1 cellular context compared by ENCODE assay signal in the genomic region with DNA sequence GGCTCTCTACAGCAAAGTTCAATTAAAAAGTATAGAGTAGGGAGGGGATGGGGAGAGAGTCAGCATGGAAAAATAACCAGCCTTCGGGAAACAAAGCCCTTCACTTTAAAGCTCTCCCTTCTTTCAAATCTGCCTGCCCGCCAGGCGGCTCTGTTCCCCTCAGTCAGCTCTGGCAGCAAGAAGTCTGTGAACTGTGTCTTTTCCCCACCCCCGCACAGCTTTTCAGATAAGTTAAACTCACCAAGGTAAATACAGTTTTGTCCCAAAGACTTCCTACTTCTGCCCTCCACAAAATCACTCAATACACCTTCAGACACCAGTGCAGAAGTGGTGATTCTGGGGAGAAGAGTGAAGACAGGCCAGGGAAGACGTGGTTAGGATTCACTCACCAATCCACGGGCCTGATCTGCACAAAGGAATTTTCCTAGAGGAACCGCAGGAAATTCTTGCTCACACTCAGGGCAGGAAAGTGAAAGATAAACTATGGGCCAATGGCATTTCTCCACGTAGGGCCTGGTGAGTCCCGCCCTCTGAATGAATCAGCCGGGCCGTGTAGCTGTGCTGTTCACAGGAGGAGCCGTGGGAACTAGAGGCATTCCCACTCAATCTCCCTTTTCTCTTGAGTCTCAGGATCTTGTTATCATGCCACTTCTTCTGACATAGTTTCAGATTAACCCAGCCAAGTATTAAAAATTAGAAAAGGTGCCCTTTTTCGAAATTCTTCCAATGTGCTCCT.
TF ChIP-seq lines count a peak whose summit lies in the region.

A gene with protein sequence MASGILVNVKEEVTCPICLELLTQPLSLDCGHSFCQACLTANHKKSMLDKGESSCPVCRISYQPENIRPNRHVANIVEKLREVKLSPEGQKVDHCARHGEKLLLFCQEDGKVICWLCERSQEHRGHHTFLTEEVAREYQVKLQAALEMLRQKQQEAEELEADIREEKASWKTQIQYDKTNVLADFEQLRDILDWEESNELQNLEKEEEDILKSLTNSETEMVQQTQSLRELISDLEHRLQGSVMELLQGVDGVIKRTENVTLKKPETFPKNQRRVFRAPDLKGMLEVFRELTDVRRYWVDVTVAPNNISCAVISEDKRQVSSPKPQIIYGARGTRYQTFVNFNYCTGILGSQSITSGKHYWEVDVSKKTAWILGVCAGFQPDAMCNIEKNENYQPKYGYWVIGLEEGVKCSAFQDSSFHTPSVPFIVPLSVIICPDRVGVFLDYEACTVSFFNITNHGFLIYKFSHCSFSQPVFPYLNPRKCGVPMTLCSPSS (minus strand): TSS at position 448 of the 736 bp plus-strand sequence. CDS start 4,897 bp downstream, outside the sequence.

TF ChIP-seq in HepG2, 621 proteins besides CTCF, POLR2A, EP300 and RAD21 (continued from another document and continues in another):
- no peak for TF ChIP-seq MIER3 (CRISPR knock-in tag; IDR thresholded peaks at IDR 0.05; ENCODE audit: borderline replicate concordance)
- no peak for TF ChIP-seq MTA1 (CRISPR knock-in tag; IDR thresholded peaks at IDR 0.05; ENCODE audit: borderline replicate concordance)
- TF ChIP-seq MTF2 (CRISPR knock-in tag; IDR thresholded peaks at IDR 0.05; ENCODE audit: borderline replicate concordance) = no peak
- no peak for TF ChIP-seq GFI1 (CRISPR knock-in tag; IDR thresholded peaks at IDR 0.05; ENCODE audit: borderline replicate concordance)
- no peak for TF ChIP-seq ZNF44 (CRISPR knock-in tag; IDR thresholded peaks at IDR 0.05)
- TF ChIP-seq KLF11 (CRISPR knock-in tag; IDR thresholded peaks at IDR 0.05) = no peak
- TF ChIP-seq ZC3H4 (CRISPR knock-in tag; IDR thresholded peaks at IDR 0.05; ENCODE audit: borderline replicate concordance) = no peak
- no peak for TF ChIP-seq NRL (CRISPR knock-in tag; IDR thresholded peaks at IDR 0.05; ENCODE audit: borderline replicate concordance)
- 0 out of 2 replicates have a peak, but pooled peaks have one; percentile 32 for TF ChIP-seq NFIC (IDR thresholded peaks at IDR 0.05; ENCODE audit: low read length)
- TF ChIP-seq SNAI1 (CRISPR knock-in tag; IDR thresholded peaks at IDR 0.05; ENCODE audit: borderline replicate concordance) = no peak
- TF ChIP-seq YEATS2 (CRISPR knock-in tag; IDR thresholded peaks at IDR 0.05; ENCODE audit: borderline replicate concordance) = no peak
- no peak for TF ChIP-seq ZNF354B (CRISPR knock-in tag; IDR thresholded peaks at IDR 0.05)
- TF ChIP-seq HCFC1 (IDR thresholded peaks at IDR 0.05; ENCODE audit: low read depth, low read length) = no peak
- peak; percentile 57; the same call in 1 of the 2 replicates for TF ChIP-seq DMAP1 (CRISPR knock-in tag; IDR thresholded peaks at IDR 0.05)
- peak; percentile 68 for TF ChIP-seq PHF20 (CRISPR knock-in tag; IDR thresholded peaks at IDR 0.05)
- no peak for TF ChIP-seq NCOA5 (CRISPR knock-in tag; IDR thresholded peaks at IDR 0.05)
- TF ChIP-seq ZNF484 (CRISPR knock-in tag; IDR thresholded peaks at IDR 0.05; ENCODE audit: borderline replicate concordance, low read depth) = no peak
- no peak for TF ChIP-seq ZNF562 (CRISPR knock-in tag; IDR thresholded peaks at IDR 0.05; ENCODE audit: borderline replicate concordance)
- TF ChIP-seq ZNF232 (CRISPR knock-in tag; IDR thresholded peaks at IDR 0.05; ENCODE audit: borderline replicate concordance) = no peak
- no peak for TF ChIP-seq ZFP37 (CRISPR knock-in tag; IDR thresholded peaks at IDR 0.05; ENCODE audit: borderline replicate concordance)
- TF ChIP-seq, protein P1, sequence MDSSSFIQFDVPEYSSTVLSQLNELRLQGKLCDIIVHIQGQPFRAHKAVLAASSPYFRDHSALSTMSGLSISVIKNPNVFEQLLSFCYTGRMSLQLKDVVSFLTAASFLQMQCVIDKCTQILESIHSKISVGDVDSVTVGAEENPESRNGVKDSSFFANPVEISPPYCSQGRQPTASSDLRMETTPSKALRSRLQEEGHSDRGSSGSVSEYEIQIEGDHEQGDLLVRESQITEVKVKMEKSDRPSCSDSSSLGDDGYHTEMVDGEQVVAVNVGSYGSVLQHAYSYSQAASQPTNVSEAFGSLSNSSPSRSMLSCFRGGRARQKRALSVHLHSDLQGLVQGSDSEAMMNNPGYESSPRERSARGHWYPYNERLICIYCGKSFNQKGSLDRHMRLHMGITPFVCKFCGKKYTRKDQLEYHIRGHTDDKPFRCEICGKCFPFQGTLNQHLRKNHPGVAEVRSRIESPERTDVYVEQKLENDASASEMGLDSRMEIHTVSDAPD (CRISPR knock-in tag; IDR thresholded peaks at IDR 0.05) = no peak
- no peak for TF ChIP-seq KLF6 (CRISPR knock-in tag; IDR thresholded peaks at IDR 0.05)
- TF ChIP-seq HMG20B (CRISPR knock-in tag; conservative IDR thresholded peaks at IDR 0.05) = no peak
- no peak for TF ChIP-seq ZNF550 (CRISPR knock-in tag; IDR thresholded peaks at IDR 0.05; ENCODE audit: borderline replicate concordance)
- TF ChIP-seq ZNF761 (CRISPR knock-in tag; conservative IDR thresholded peaks at IDR 0.05) = no peak
- TF ChIP-seq, protein P2, sequence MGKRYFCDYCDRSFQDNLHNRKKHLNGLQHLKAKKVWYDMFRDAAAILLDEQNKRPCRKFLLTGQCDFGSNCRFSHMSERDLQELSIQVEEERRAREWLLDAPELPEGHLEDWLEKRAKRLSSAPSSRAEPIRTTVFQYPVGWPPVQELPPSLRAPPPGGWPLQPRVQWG (CRISPR knock-in tag; IDR thresholded peaks at IDR 0.05; ENCODE audit: borderline replicate concordance, low read depth) = no peak
- TF ChIP-seq, protein P3, sequence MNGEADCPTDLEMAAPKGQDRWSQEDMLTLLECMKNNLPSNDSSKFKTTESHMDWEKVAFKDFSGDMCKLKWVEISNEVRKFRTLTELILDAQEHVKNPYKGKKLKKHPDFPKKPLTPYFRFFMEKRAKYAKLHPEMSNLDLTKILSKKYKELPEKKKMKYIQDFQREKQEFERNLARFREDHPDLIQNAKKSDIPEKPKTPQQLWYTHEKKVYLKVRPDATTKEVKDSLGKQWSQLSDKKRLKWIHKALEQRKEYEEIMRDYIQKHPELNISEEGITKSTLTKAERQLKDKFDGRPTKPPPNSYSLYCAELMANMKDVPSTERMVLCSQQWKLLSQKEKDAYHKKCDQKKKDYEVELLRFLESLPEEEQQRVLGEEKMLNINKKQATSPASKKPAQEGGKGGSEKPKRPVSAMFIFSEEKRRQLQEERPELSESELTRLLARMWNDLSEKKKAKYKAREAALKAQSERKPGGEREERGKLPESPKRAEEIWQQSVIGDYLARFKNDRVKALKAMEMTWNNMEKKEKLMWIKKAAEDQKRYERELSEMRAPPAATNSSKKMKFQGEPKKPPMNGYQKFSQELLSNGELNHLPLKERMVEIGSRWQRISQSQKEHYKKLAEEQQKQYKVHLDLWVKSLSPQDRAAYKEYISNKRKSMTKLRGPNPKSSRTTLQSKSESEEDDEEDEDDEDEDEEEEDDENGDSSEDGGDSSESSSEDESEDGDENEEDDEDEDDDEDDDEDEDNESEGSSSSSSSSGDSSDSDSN (CRISPR knock-in tag; IDR thresholded peaks at IDR 0.05) = no peak
- TF ChIP-seq AKAP8 (CRISPR knock-in tag; IDR thresholded peaks at IDR 0.05) = no peak
- TF ChIP-seq ZNF724P (CRISPR knock-in tag; IDR thresholded peaks at IDR 0.05; ENCODE audit: borderline replicate concordance) = no peak
- TF ChIP-seq ZNF644 (CRISPR knock-in tag; IDR thresholded peaks at IDR 0.05; ENCODE audit: low read depth) = no peak
- TF ChIP-seq, protein P4, sequence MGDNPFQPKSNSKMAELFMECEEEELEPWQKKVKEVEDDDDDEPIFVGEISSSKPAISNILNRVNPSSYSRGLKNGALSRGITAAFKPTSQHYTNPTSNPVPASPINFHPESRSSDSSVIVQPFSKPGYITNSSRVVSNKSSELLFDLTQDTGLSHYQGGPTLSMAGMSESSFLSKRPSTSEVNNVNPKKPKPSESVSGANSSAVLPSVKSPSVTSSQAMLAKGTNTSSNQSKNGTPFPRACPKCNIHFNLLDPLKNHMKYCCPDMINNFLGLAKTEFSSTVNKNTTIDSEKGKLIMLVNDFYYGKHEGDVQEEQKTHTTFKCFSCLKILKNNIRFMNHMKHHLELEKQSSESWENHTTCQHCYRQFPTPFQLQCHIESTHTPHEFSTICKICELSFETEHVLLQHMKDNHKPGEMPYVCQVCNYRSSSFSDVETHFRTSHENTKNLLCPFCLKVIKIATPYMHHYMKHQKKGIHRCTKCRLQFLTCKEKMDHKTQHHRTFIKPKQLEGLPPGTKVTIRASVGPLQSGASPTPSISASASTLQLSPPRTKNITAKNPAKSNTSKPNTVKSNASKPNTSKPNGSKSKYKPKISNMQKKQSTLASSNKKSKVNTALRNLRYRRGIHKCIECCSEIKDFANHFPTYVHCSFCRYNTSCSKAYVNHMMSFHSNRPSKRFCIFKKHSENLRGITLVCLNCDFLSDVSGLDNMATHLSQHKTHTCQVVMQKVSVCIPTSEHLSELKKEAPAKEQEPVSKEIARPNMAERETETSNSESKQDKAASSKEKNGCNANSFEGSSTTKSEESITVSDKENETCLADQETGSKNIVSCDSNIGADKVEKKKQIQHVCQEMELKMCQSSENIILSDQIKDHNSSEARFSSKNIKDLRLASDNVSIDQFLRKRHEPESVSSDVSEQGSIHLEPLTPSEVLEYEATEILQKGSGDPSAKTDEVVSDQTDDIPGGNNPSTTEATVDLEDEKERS (CRISPR knock-in tag; IDR thresholded peaks at IDR 0.05) = no peak
- no peak for TF ChIP-seq ZMAT3 (CRISPR knock-in tag; conservative IDR thresholded peaks at IDR 0.05)
- no peak for TF ChIP-seq MEIS1 (CRISPR knock-in tag; IDR thresholded peaks at IDR 0.05; ENCODE audit: borderline replicate concordance)
- TF ChIP-seq ZNF256 (CRISPR knock-in tag; conservative IDR thresholded peaks at IDR 0.05) = no peak
- TF ChIP-seq, protein P5, sequence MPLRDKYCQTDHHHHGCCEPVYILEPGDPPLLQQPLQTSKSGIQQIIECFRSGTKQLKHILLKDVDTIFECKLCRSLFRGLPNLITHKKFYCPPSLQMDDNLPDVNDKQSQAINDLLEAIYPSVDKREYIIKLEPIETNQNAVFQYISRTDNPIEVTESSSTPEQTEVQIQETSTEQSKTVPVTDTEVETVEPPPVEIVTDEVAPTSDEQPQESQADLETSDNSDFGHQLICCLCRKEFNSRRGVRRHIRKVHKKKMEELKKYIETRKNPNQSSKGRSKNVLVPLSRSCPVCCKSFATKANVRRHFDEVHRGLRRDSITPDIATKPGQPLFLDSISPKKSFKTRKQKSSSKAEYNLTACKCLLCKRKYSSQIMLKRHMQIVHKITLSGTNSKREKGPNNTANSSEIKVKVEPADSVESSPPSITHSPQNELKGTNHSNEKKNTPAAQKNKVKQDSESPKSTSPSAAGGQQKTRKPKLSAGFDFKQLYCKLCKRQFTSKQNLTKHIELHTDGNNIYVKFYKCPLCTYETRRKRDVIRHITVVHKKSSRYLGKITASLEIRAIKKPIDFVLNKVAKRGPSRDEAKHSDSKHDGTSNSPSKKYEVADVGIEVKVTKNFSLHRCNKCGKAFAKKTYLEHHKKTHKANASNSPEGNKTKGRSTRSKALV (CRISPR knock-in tag; IDR thresholded peaks at IDR 0.05) = no peak
- peak; percentile 59 for TF ChIP-seq SAP130 (CRISPR knock-in tag; IDR thresholded peaks at IDR 0.05; ENCODE audit: low read depth)
- peak; percentile 46; the same call in 1 of the 2 replicates for TF ChIP-seq TAF1 (CRISPR knock-in tag; IDR thresholded peaks at IDR 0.05)
- TF ChIP-seq SOX13 (IDR thresholded peaks at IDR 0.05) = no peak
- TF ChIP-seq SOX13 (CRISPR knock-in tag; conservative IDR thresholded peaks at IDR 0.05 in 1 of 2, IDR thresholded peaks at IDR 0.05 in 1 of 2) = no peak
- peak; percentile 84 for TF ChIP-seq FOSL2 (CRISPR knock-in tag; IDR thresholded peaks at IDR 0.05)
- TF ChIP-seq, protein P6, sequence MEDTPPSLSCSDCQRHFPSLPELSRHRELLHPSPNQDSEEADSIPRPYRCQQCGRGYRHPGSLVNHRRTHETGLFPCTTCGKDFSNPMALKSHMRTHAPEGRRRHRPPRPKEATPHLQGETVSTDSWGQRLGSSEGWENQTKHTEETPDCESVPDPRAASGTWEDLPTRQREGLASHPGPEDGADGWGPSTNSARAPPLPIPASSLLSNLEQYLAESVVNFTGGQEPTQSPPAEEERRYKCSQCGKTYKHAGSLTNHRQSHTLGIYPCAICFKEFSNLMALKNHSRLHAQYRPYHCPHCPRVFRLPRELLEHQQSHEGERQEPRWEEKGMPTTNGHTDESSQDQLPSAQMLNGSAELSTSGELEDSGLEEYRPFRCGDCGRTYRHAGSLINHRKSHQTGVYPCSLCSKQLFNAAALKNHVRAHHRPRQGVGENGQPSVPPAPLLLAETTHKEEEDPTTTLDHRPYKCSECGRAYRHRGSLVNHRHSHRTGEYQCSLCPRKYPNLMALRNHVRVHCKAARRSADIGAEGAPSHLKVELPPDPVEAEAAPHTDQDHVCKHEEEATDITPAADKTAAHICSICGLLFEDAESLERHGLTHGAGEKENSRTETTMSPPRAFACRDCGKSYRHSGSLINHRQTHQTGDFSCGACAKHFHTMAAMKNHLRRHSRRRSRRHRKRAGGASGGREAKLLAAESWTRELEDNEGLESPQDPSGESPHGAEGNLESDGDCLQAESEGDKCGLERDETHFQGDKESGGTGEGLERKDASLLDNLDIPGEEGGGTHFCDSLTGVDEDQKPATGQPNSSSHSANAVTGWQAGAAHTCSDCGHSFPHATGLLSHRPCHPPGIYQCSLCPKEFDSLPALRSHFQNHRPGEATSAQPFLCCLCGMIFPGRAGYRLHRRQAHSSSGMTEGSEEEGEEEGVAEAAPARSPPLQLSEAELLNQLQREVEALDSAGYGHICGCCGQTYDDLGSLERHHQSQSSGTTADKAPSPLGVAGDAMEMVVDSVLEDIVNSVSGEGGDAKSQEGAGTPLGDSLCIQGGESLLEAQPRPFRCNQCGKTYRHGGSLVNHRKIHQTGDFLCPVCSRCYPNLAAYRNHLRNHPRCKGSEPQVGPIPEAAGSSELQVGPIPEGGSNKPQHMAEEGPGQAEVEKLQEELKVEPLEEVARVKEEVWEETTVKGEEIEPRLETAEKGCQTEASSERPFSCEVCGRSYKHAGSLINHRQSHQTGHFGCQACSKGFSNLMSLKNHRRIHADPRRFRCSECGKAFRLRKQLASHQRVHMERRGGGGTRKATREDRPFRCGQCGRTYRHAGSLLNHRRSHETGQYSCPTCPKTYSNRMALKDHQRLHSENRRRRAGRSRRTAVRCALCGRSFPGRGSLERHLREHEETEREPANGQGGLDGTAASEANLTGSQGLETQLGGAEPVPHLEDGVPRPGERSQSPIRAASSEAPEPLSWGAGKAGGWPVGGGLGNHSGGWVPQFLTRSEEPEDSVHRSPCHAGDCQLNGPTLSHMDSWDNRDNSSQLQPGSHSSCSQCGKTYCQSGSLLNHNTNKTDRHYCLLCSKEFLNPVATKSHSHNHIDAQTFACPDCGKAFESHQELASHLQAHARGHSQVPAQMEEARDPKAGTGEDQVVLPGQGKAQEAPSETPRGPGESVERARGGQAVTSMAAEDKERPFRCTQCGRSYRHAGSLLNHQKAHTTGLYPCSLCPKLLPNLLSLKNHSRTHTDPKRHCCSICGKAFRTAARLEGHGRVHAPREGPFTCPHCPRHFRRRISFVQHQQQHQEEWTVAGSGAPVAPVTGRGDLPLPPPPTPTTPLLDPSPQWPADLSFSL (CRISPR knock-in tag; IDR thresholded peaks at IDR 0.05) = 0 out of 2 replicates have a peak, but pooled peaks have one; percentile 7
